ENCODE assay signal across 21 cellular contexts in the genomic region with DNA sequence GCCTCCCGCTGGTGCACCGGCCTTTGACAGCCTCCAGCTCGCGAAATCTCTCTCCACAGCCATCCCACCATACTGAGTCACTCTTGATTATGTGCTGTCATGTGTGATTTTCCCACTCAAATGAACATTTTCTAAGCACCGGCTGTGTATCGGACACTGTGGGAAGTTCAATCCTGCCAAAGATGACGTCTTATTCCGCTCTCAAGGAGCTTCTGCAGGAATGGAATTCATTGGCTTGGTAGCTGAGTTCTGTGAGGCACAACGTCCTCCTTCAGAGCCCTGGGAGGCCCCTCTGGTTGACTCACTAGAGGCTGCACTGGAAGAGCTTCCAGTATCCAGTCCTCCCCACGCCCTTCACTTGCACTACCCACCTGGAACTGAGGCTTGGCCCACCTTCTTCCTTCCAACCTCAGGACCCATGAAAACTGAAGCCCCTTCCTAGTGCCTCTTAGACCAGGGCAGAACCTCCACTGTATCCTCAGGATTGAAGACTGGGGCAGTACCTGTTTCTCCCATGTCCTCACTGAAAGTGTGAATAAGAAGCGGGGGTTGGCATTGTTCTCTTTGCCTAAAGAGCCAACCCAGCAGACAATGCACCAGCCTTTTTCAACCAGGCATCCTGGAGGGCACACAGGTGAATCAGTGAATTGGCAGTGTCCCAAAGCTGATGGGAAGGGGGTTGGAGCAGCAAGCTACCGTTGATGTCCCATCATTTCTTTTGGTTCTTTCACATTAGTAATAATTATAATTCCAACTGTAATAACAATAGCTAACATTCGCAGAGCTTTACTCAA. TPM values are rescaled to one million over a fixed set of nuclear protein-coding genes. Genes with fewer than 3 reads are reported as not detected.
A peak's percentile ranks its signal among the peaks of the same experiment; 100 is the strongest.
DNase-seq lines count a peak whose midpoint lies in the region; ATAC-seq and TF ChIP-seq lines count a peak whose summit lies in the region.
"Had no signal": no experiment of that assay in that cellular context is flagged by ENCODE, and none has a peak within 500 bp of the region (broad histone marks: within the 10 kb centered on the region; RNA-seq: fewer than 3 reads in every experiment).

No MANE protein-coding gene starts in this region.

- H3K4me3 ChIP-seq in GM23248 = no peak overlapping the region
- peak overlapping the region; percentile 67 to 82 for H3K4me3 ChIP-seq in duodenal mucosa (ENCODE audit: low read depth in 1 of 2, low read length in 2 of 2)
- H3K4me3 ChIP-seq in right lobe of liver = peak overlapping the region in 2 of 3 donors; percentile 65 to 69
- H3K4me3 ChIP-seq: sigmoid colon, suprapubic skin had no signal

- no peaks in the 10 kb centered on the region for H3K9me3 Mint-ChIP-seq in stimulated activated naive CD8-positive, alpha-beta T cell treated with anti-CD3 and anti-CD28 coated beads, Interleukin-15, amount 100 ng/mL, for 72 hours
- H3K9me3 Mint-ChIP-seq: CD8-positive, alpha-beta memory T cell had no signal

- WGBS in GM23248 (ENCODE audit: low coverage in 1 of 2, low lambda C conversion rate in 2 of 2, missing lambda C conversion rate in 2 of 2), 2 experiments = 57 to 65% methylated on average over 13 of the region's 13 CpGs
- 84% methylated on average over 11 of the region's 13 CpGs for WGBS in right lobe of liver (ENCODE audit: insufficient coverage, low coverage, low lambda C conversion rate, missing lambda C conversion rate)

- H3K9me3 ChIP-seq in GM23248 (ENCODE audit: low read depth) = no peaks in the 10 kb centered on the region
- no peaks in the 10 kb centered on the region for H3K9me3 ChIP-seq in duodenal mucosa (ENCODE audit: control insufficient read depth in 1 of 2, low read length in 2 of 2)
- H3K9me3 ChIP-seq in right lobe of liver = no peaks in the 10 kb centered on the region
- H3K9me3 ChIP-seq: sigmoid colon, suprapubic skin had no signal

- ATAC-seq in right lobe of liver = no peak
- ATAC-seq in stimulated activated naive CD8-positive, alpha-beta T cell treated with anti-CD3 and anti-CD28 coated beads, Interleukin-15, amount 100 ng/mL, for 72 hours = no peak
- ATAC-seq: HCT116, left colon had no signal

- H3K9ac ChIP-seq in GM23248 (no peak overlapping the region), duodenal mucosa (ENCODE audit: low read depth in 1 of 2, low read length in 2 of 2) (no peak overlapping the region)

- in situ Hi-C loops in GM23248 (cut with MboI) = no loop called here

- no peak overlapping the region for H3K4me3 Mint-ChIP-seq in stimulated activated naive CD8-positive, alpha-beta T cell treated with anti-CD3 and anti-CD28 coated beads, Interleukin-15, amount 100 ng/mL, for 72 hours
- H3K4me3 Mint-ChIP-seq: CD8-positive, alpha-beta memory T cell had no signal

- no peak for TF ChIP-seq CTCF in right lobe of liver (IDR thresholded peaks at IDR 0.05)

- intact Hi-C loops in right lobe of liver (cut with DNase I) = no loop called here

- H3K36me3 ChIP-seq in GM23248 (ENCODE audit: low read depth) (no peaks in the 10 kb centered on the region), duodenal mucosa (ENCODE audit: control insufficient read depth in 1 of 2, insufficient read depth in 2 of 2, low read length in 2 of 2) (peaks cover 7 to 23% of the 10 kb centered on the region in 2 donors), right lobe of liver (peaks cover 0 to 25% (median 2%) of the 10 kb centered on the region in 4 donors)
- H3K36me3 ChIP-seq: sigmoid colon, suprapubic skin had no signal

- H3K27ac ChIP-seq in GM23248 (no peak overlapping the region), duodenal mucosa (ENCODE audit: low read depth, low read length) (no peak overlapping the region), right lobe of liver (no peak overlapping the region)
- H3K27ac ChIP-seq: sigmoid colon, suprapubic skin had no signal

- H3K79me2 ChIP-seq in GM23248 (ENCODE audit: insufficient read depth) = no peaks in the 10 kb centered on the region

- H3K4me1 Mint-ChIP-seq in stimulated activated naive CD8-positive, alpha-beta T cell treated with anti-CD3 and anti-CD28 coated beads, Interleukin-15, amount 100 ng/mL, for 72 hours = no peaks in the 10 kb centered on the region
- H3K4me1 Mint-ChIP-seq: CD8-positive, alpha-beta memory T cell had no signal

- no peaks in the 10 kb centered on the region for H3K4me1 ChIP-seq in GM23248 (ENCODE audit: insufficient read depth)
- peaks cover 25 to 31% of the 10 kb centered on the region in 2 donors for H3K4me1 ChIP-seq in duodenal mucosa (ENCODE audit: control insufficient read depth in 1 of 2, insufficient read depth in 2 of 2, low read length in 2 of 2)
- H3K4me1 ChIP-seq in right lobe of liver = peaks cover 0 to 62% (median 18%) of the 10 kb centered on the region in 4 donors
- H3K4me1 ChIP-seq: sigmoid colon had no signal

- H3K9me2 ChIP-seq in GM23248 (ENCODE audit: insufficient read depth) = no peaks in the 10 kb centered on the region

- no peak overlapping the region for H2AFZ ChIP-seq in GM23248

- peak; percentile 55 for DNase-seq in GM23248
- DNase-seq in right lobe of liver = no peak
- DNase-seq in NCI-H446 treated with DMSO at 0.1 percent for 48 hours (lab: John Stamatoyannopoulos, UW) = no peak
- no peak for DNase-seq in NCI-H2029 treated with DMSO at 0.1 percent for 48 hours (lab: John Stamatoyannopoulos, UW)
- no peak for DNase-seq in stimulated activated naive CD8-positive, alpha-beta T cell treated with anti-CD3 and anti-CD28 coated beads, Interleukin-15, amount 100 ng/mL, for 72 hours
- DNase-seq: activated CD4-positive, CD25-positive, alpha-beta regulatory T cell treated with anti-CD3 and anti-CD28 coated beads, Interleukin-2, amount 50 U/mL, for 72 hours; activated naive CD4-positive, alpha-beta T cell treated with anti-CD3 and anti-CD28 coated beads, Interleukin-2, amount 50 U/mL, for 16 hours; CD8-positive, alpha-beta memory T cell; left colon; NCI-H524; sigmoid colon; stimulated activated CD4-positive, alpha-beta T cell treated with anti-CD3 and anti-CD28 coated beads, Interleukin-2, amount 100 ng/mL, for 24 hours; T1000 had no signal

- TF ChIP-seq POLR2A in right lobe of liver (IDR thresholded peaks at IDR 0.05) = no peak

- no peaks in the 10 kb centered on the region for H4K20me1 ChIP-seq in GM23248 (ENCODE audit: insufficient read depth)

- H3K27me3 ChIP-seq in GM23248 (replicated peaks; ENCODE audit: insufficient read depth) = peaks cover 4% of the 10 kb centered on the region
- H3K27me3 ChIP-seq in duodenal mucosa (ENCODE audit: control insufficient read depth in 1 of 2, insufficient read depth in 2 of 2, low read length in 2 of 2) = no peaks in the 10 kb centered on the region
- no peaks in the 10 kb centered on the region for H3K27me3 ChIP-seq in right lobe of liver
- H3K27me3 ChIP-seq: sigmoid colon, suprapubic skin had no signal

- H3F3A ChIP-seq in GM23248 (ENCODE audit: insufficient read depth) = no peaks in the 10 kb centered on the region

- no peaks in the 10 kb centered on the region for H3K27me3 Mint-ChIP-seq in stimulated activated naive CD8-positive, alpha-beta T cell treated with anti-CD3 and anti-CD28 coated beads, Interleukin-15, amount 100 ng/mL, for 72 hours

- peak overlapping the region in 1 of 2 donors; percentile 75 for H3K27ac Mint-ChIP-seq in stimulated activated naive CD8-positive, alpha-beta T cell treated with anti-CD3 and anti-CD28 coated beads, Interleukin-15, amount 100 ng/mL, for 72 hours

- no peak overlapping the region for H3K4me2 ChIP-seq in GM23248 (ENCODE audit: unreplicated experiment)

RNA-seq across cellular contexts. Expression of a gene that starts 1.7 kb away (rescaled TPM):
- not detected in 2 replicates for total RNA-seq in GM23248 (2014; rRNA removed; shearing (Covaris generic))
- polyA plus RNA-seq in GM23248 (2016; fragmentation: Nextera tagmentation; extraction: Ambion mirVana) = not detected in 2 replicates
- total RNA-seq in right lobe of liver = 10 to 100 TPM in 4 of 6 experiments, 1 to 10 TPM in 2; 5.0 to 35.7 (median 13.5) TPM

RNA-seq across cellular contexts. Expression of a gene that starts 5.0 kb away (rescaled TPM):
- total RNA-seq in GM23248 (2014; rRNA removed; shearing (Covaris generic)) = not detected in 2 replicates
- not detected in 2 replicates for polyA plus RNA-seq in GM23248 (2016; fragmentation: Nextera tagmentation; extraction: Ambion mirVana)
- under 1 TPM; 0.22 to 0.86 (median 0.52) TPM for total RNA-seq in right lobe of liver
- total RNA-seq: CD8-positive, alpha-beta memory T cell; Daoy; dermis microvascular lymphatic vessel endothelial cell; fibroblast of lung; left colon; sigmoid colon; suprapubic skin had no signal
- polyA plus RNA-seq: CD8-positive, alpha-beta memory T cell; fibroblast of lung had no signal

RNA-seq across cellular contexts. Expression of a gene that starts 15.7 kb away (rescaled TPM):
- total RNA-seq in GM23248 (2014; rRNA removed; shearing (Covaris generic)) = not detected in 2 replicates
- polyA plus RNA-seq in GM23248 (2016; fragmentation: Nextera tagmentation; extraction: Ambion mirVana) = not detected in 2 replicates
- total RNA-seq in right lobe of liver = not detected
- total RNA-seq: CD8-positive, alpha-beta memory T cell; Daoy; dermis microvascular lymphatic vessel endothelial cell; fibroblast of lung; HT1080; left colon; mucosa of gallbladder; suprapubic skin had no signal
- polyA plus RNA-seq: CD8-positive, alpha-beta memory T cell; fibroblast of lung had no signal

RNA-seq across cellular contexts. Expression of a gene that starts 34.9 kb away (rescaled TPM):
- total RNA-seq in GM23248 (2014; rRNA removed; shearing (Covaris generic)) = 4.5 and 11.6 TPM in 2 replicates
- 18.6 TPM in 2 replicates for polyA plus RNA-seq in GM23248 (2016; fragmentation: Nextera tagmentation; extraction: Ambion mirVana)
- 10 to 100 TPM; 14.8 to 26.2 (median 21.7) TPM for total RNA-seq in right lobe of liver

RNA-seq across cellular contexts. Expression of a gene that starts 35.5 kb away (rescaled TPM):
- total RNA-seq in GM23248 (2014; rRNA removed; shearing (Covaris generic)) = 8.8 and 9.5 TPM in 2 replicates
- 9.4 and 9.8 TPM in 2 replicates for polyA plus RNA-seq in GM23248 (2016; fragmentation: Nextera tagmentation; extraction: Ambion mirVana)
- total RNA-seq in right lobe of liver = 10 to 100 TPM in 1 of 6 experiments, 1 to 10 TPM in 5; 6.4 to 11.7 (median 7.7) TPM
